18 cellular contexts compared by ENCODE assay signal in the genomic region with DNA sequence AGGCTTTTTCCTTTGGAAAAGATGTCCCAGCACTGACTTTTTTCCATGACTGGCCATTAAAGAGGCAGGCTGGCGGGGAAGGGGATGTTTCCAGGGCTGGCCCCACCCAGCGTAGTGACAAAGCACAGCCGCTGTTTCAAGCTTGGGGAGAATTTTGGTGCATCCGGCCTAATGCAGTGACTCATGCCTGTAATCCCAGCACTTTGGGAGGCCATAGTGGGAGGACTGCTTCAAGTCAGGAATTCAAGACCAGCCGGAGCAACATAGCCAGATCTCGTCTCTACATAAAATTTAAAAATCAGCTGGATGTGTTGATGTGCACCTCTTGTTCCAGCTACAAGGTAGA.
DNase-seq lines count a peak whose midpoint lies in the region; ATAC-seq and TF ChIP-seq lines count a peak whose summit lies in the region.
"Had no signal": no experiment of that assay in that cellular context is flagged by ENCODE, and none has a peak within 500 bp of the region (broad histone marks: within the 10 kb centered on the region; RNA-seq: fewer than 3 reads in every experiment).

No MANE protein-coding gene starts in this region.

- H3K79me2 ChIP-seq in fibroblast of lung (ENCODE audit: control insufficient read depth, insufficient read depth, low read length): no peaks in the 10 kb centered on the region

- H3K27ac ChIP-seq in heart right ventricle (peak overlapping the region in 5 of 10 donors; percentile 61 to 88 (median 82)), fibroblast of lung (ENCODE audit: insufficient read depth, low read length) (no peak overlapping the region), vagina (peak overlapping the region; percentile 53)
- H3K27ac ChIP-seq: cardiac muscle cell had no signal

- H2AFZ ChIP-seq in fibroblast of lung (ENCODE audit: low read length): no peak overlapping the region

- peak; percentile 61 to 97 (median 78) for ATAC-seq in heart right ventricle
- no peak for ATAC-seq in Right ventricle myocardium inferior
- ATAC-seq in HG02678 (IDR thresholded peaks at IDR 0.05; ENCODE audit: unreplicated experiment): no peak
- ATAC-seq in GM21529 (IDR thresholded peaks at IDR 0.05; ENCODE audit: unreplicated experiment): no peak
- ATAC-seq: K562; natural killer cell treated with Interleukin-12 subunit alpha and Interleukin-12 subunit beta and Interleukin-15 and Interleukin-18, amount 100 ng/mL, for 72 hours; stimulated activated effector memory CD8-positive, alpha-beta T cell treated with anti-CD3 and anti-CD28 coated beads, Interleukin-12 subunit alpha, Interleukin-12 subunit beta, amount 100 ng/mL, for 72 hours had no signal

- H3K4me2 ChIP-seq in fibroblast of lung (ENCODE audit: extremely low read depth, insufficient read depth, low read length): no peak overlapping the region

- TF ChIP-seq POLR2A in vagina (IDR thresholded peaks at IDR 0.05): no peak

- intact Hi-C loops in heart right ventricle (cut with DNase I): no loop called here
- intact Hi-C loops in Right ventricle myocardium inferior (cut with DNase I): no loop called here
- intact Hi-C loops in vagina (cut with DNase I): no loop called here

- H3K4me1 ChIP-seq in heart right ventricle: peaks cover 0 to 13% (median 0%) of the 10 kb centered on the region in 9 donors
- H3K4me1 ChIP-seq in fibroblast of lung (ENCODE audit: control insufficient read depth, extremely low read depth, insufficient read depth, low read length): no peaks in the 10 kb centered on the region
- H3K4me1 ChIP-seq in vagina: no peaks in the 10 kb centered on the region
- H3K4me1 ChIP-seq: uterus had no signal

- no peaks in the 10 kb centered on the region for H4K20me1 ChIP-seq in fibroblast of lung (ENCODE audit: control insufficient read depth, extremely low read depth, insufficient read depth, low read length)

- 53 to 69% methylated on average over 6 of the region's 6 CpGs for WGBS in heart right ventricle, 2 donors

- DNase-seq in heart right ventricle: peak in 1 of 2 donors; percentile 77
- no peak for DNase-seq in Right ventricle myocardium inferior (ENCODE audit: missing footprints)
- DNase-seq in fibroblast of lung (ENCODE audit: low read depth in 2 of 2): peak; percentile 50 to 56
- peak; percentile 21 to 74 for DNase-seq in lung microvascular endothelial cell (ENCODE audit: low read depth in 2 of 2)
- DNase-seq in vagina (ENCODE audit: extremely low spot score in 2 of 2): no peak
- no peak for DNase-seq in G401 (ENCODE audit: low spot score)
- DNase-seq: activated naive CD4-positive, alpha-beta T cell treated with anti-CD3 and anti-CD28 coated beads for 36 hours; GF-D8; GOT3; NCI-H1417 treated with DMSO at 0.1 percent for 48 hours; NCI-H446 treated with DMSO at 0.1 percent for 48 hours had no signal

- TF ChIP-seq CTCF in heart right ventricle (IDR thresholded peaks at IDR 0.05) (no peak), fibroblast of lung (conservative IDR thresholded peaks at IDR 0.05 in 1 of 2, IDR thresholded peaks at IDR 0.05 in 1 of 2; ENCODE audit: low read depth in 1 of 2, low read length in 2 of 2) (no peak), vagina (IDR thresholded peaks at IDR 0.05) (no peak)

- in situ Hi-C loops in G401 (cut with HindIII; ENCODE audit: low sequenced_read_pairs): no loop called here

- no peak overlapping the region for H3K4me3 ChIP-seq in heart right ventricle
- no peak overlapping the region for H3K4me3 ChIP-seq in fibroblast of lung (replicated peaks in 1 of 4; ENCODE audit: control extremely low read depth in 1 of 4, insufficient read depth in 1 of 4, low read depth in 3 of 4, low read length in 4 of 4)
- H3K4me3 ChIP-seq in vagina: no peak overlapping the region
- H3K4me3 ChIP-seq: cardiac muscle cell, K562, uterus had no signal

- H3K27me3 ChIP-seq in heart right ventricle (no peaks in the 10 kb centered on the region), fibroblast of lung (ENCODE audit: control insufficient read depth, insufficient read depth, low read length) (no peaks in the 10 kb centered on the region), vagina (no peaks in the 10 kb centered on the region)
- H3K27me3 ChIP-seq: cardiac muscle cell, uterus had no signal

- no peaks in the 10 kb centered on the region for H3K36me3 ChIP-seq in heart right ventricle
- no peaks in the 10 kb centered on the region for H3K36me3 ChIP-seq in fibroblast of lung (ENCODE audit: control insufficient read depth, insufficient read depth, low read length)
- H3K36me3 ChIP-seq in vagina: no peaks in the 10 kb centered on the region
- H3K36me3 ChIP-seq: cardiac muscle cell, uterus had no signal

- H3K9ac ChIP-seq in fibroblast of lung (ENCODE audit: insufficient read depth, low read length): no peak overlapping the region

- H3K9me3 ChIP-seq in heart right ventricle (no peaks in the 10 kb centered on the region), fibroblast of lung (ENCODE audit: control insufficient read depth, insufficient read depth, low read depth, low read length) (no peaks in the 10 kb centered on the region), vagina (no peaks in the 10 kb centered on the region)
- H3K9me3 ChIP-seq: uterus had no signal

Comparison
In these comparisons a context has a peak if more than half of its experiments do, and no peak if none do; other contexts are left out.
1. ATAC-seq: peak in heart right ventricle (8 of 8); none in Right ventricle myocardium inferior (single experiment), HG02678 (single experiment) and GM21529 (single experiment).
2. DNase-seq: peak in fibroblast of lung (2 of 2) and lung microvascular endothelial cell (2 of 2); none in Right ventricle myocardium inferior (single experiment), vagina (0 of 2) and G401 (single experiment).